16 cellular contexts compared by ENCODE assay signal in genomic region chr6:39339557-39340555, GRCh38. TPM values are rescaled to one million over a fixed set of nuclear protein-coding genes. Genes with fewer than 3 reads are reported as not detected.
DNase-seq lines count a peak whose midpoint lies in the region; ATAC-seq and TF ChIP-seq lines count a peak whose summit lies in the region.
"Had no signal": no experiment of that assay in that cellular context is flagged by ENCODE, and none has a peak within 500 bp of the region (broad histone marks: within the 10 kb centered on the region; RNA-seq: fewer than 3 reads in every experiment).

No MANE protein-coding gene starts in this region.

- H3K27ac Mint-ChIP-seq in neural crest cell (ENCODE audit: unreplicated experiment) = peak overlapping the region; percentile 69
- H3K27ac Mint-ChIP-seq: activated CD8-positive, alpha-beta T cell treated with anti-CD3 and anti-CD28 coated beads, Interleukin-2, amount 10 ng/mL, durations not matched to agents 7 days and 5 days; activated naive CD8-positive, alpha-beta T cell treated with anti-CD3 and anti-CD28 coated beads, Interleukin-2, amount 10 ng/mL, durations not matched to agents 7 days and 5 days; CD8-positive, alpha-beta T cell; stimulated activated naive CD8-positive, alpha-beta T cell treated with anti-CD3 and anti-CD28 coated beads, Interleukin-15, Interleukin-2, amounts not matched to agents 100 ng/mL and 50 ng/mL, for 24 hours had no signal

- no peaks in the 10 kb centered on the region for H3K9me3 ChIP-seq in A673 (ENCODE audit: low read depth, low read length, poor library complexity, severe bottlenecking)

- DNase-seq in DMS79 (lab: John Stamatoyannopoulos, UW) (peak; percentile 97), NCI-H2081 (lab: John Stamatoyannopoulos, UW) (peak; percentile 80 to 91), UCSD-AML1 (lab: John Stamatoyannopoulos, UW; ENCODE audit: unreplicated experiment) (peak; percentile 85), neural crest cell (ENCODE audit: low read depth, low spot score) (no peak), A673 (ENCODE audit: low spot score) (no peak), superior temporal gyrus (ENCODE audit: extremely low spot score) (no peak), NCI-H226 (no peak)
- DNase-seq: activated CD8-positive, alpha-beta T cell treated with anti-CD3 and anti-CD28 coated beads, Interleukin-2, amount 10 ng/mL, durations not matched to agents 7 days and 5 days; activated naive CD8-positive, alpha-beta T cell treated with anti-CD3 and anti-CD28 coated beads, Interleukin-2, amount 10 ng/mL, durations not matched to agents 7 days and 5 days; CD8-positive, alpha-beta T cell; effector CD4-positive, alpha-beta T cell; hippocampal formation had no signal

- no peak overlapping the region for H3K4me3 ChIP-seq in A673 (ENCODE audit: low read depth, low read length, poor library complexity, severe bottlenecking)

- BruUV-seq in A673 (replicated peaks; lab: Mats Ljungman, UMichigan) = no TSS peak

- ATAC-seq in HG03196 (IDR thresholded peaks at IDR 0.05; ENCODE audit: unreplicated experiment) = no peak
- ATAC-seq: activated CD8-positive, alpha-beta T cell treated with anti-CD3 and anti-CD28 coated beads, Interleukin-2, amount 10 ng/mL, durations not matched to agents 7 days and 5 days; CD8-positive, alpha-beta T cell had no signal

- no peak for TF ChIP-seq CTCF in neural crest cell (conservative IDR thresholded peaks at IDR 0.05)
- no peak for TF ChIP-seq CTCF in A673 (conservative IDR thresholded peaks at IDR 0.05; ENCODE audit: low read depth, low read length)

- intact Hi-C loops in A673 (cut with micrococcal nuclease; ENCODE audit: unreplicated experiment) = no loop called here

- H3K4me3 Mint-ChIP-seq in neural crest cell = no peak overlapping the region
- H3K4me3 Mint-ChIP-seq: activated CD8-positive, alpha-beta T cell treated with anti-CD3 and anti-CD28 coated beads, Interleukin-2, amount 10 ng/mL, durations not matched to agents 7 days and 5 days; activated naive CD8-positive, alpha-beta T cell treated with anti-CD3 and anti-CD28 coated beads, Interleukin-2, amount 10 ng/mL, durations not matched to agents 7 days and 5 days; CD8-positive, alpha-beta T cell; stimulated activated naive CD8-positive, alpha-beta T cell treated with anti-CD3 and anti-CD28 coated beads, Interleukin-15, Interleukin-2, amounts not matched to agents 100 ng/mL and 50 ng/mL, for 24 hours had no signal

- peaks cover 3% of the 10 kb centered on the region for H3K9me3 Mint-ChIP-seq in neural crest cell
- H3K9me3 Mint-ChIP-seq: activated naive CD8-positive, alpha-beta T cell treated with anti-CD3 and anti-CD28 coated beads, Interleukin-2, amount 10 ng/mL, durations not matched to agents 7 days and 5 days; CD8-positive, alpha-beta T cell; stimulated activated naive CD8-positive, alpha-beta T cell treated with anti-CD3 and anti-CD28 coated beads, Interleukin-15, Interleukin-2, amounts not matched to agents 100 ng/mL and 50 ng/mL, for 24 hours had no signal

- H3K4me1 ChIP-seq in A673 (ENCODE audit: insufficient read depth, low read length, poor library complexity, severe bottlenecking) = no peaks in the 10 kb centered on the region

- no peaks in the 10 kb centered on the region for H3K36me3 ChIP-seq in A673 (ENCODE audit: insufficient read depth, low read length, poor library complexity, severe bottlenecking)

- CTCF ChIA-PET in A673 (lab: Charles Lee) = no interaction called here

- POLR2A ChIA-PET in A673 (lab: Charles Lee; ENCODE audit: low non-redundant PET) = no interaction called here

- H3K27ac ChIP-seq in A673 (ENCODE audit: low read depth, low read length, poor library complexity, severe bottlenecking) = no peak overlapping the region

- H3K27me3 Mint-ChIP-seq in neural crest cell (ENCODE audit: low read depth) = no peaks in the 10 kb centered on the region

- no peaks in the 10 kb centered on the region for H3K36me3 Mint-ChIP-seq in neural crest cell (ENCODE audit: low read depth)
- H3K36me3 Mint-ChIP-seq: activated naive CD8-positive, alpha-beta T cell treated with anti-CD3 and anti-CD28 coated beads, Interleukin-2, amount 10 ng/mL, durations not matched to agents 7 days and 5 days; CD8-positive, alpha-beta T cell had no signal

- peaks cover 5% of the 10 kb centered on the region for H3K27me3 ChIP-seq in A673 (replicated peaks; ENCODE audit: insufficient read depth, low read depth, low read length, poor library complexity)

- H3K4me1 Mint-ChIP-seq in neural crest cell = peaks cover 37% of the 10 kb centered on the region

RNA-seq across cellular contexts. Expression of gene KCNK16, which starts 17.4 kb away (rescaled TPM):
- total RNA-seq in neural crest cell = not detected in 2 replicates
- total RNA-seq in A673 (2021) = not detected in 2 replicates
- total RNA-seq: activated CD8-positive, alpha-beta T cell treated with anti-CD3 and anti-CD28 coated beads, Interleukin-2, amount 10 ng/mL, durations not matched to agents 7 days and 5 days; activated naive CD8-positive, alpha-beta T cell treated with anti-CD3 and anti-CD28 coated beads, Interleukin-2, amount 10 ng/mL, durations not matched to agents 7 days and 5 days; CD8-positive, alpha-beta T cell; myocyte; NCI-H460 had no signal

RNA-seq across cellular contexts. Expression of gene KCNK17, which starts 25.6 kb away (rescaled TPM):
- total RNA-seq in neural crest cell (1.2 and 1.6 TPM in 2 replicates), A673 (2021) (not detected in 2 replicates)
- total RNA-seq: activated CD8-positive, alpha-beta T cell treated with anti-CD3 and anti-CD28 coated beads, Interleukin-2, amount 10 ng/mL, durations not matched to agents 7 days and 5 days; activated naive CD8-positive, alpha-beta T cell treated with anti-CD3 and anti-CD28 coated beads, Interleukin-2, amount 10 ng/mL, durations not matched to agents 7 days and 5 days; CD8-positive, alpha-beta T cell; myocyte; NCI-H460 had no signal

Comparison
In these comparisons a context has a peak if more than half of its experiments do, and no peak if none do; other contexts are left out.
1. DNase-seq: peak in DMS79 (single experiment), NCI-H2081 (2 of 2) and UCSD-AML1 (single experiment); none in neural crest cell (single experiment), A673 (single experiment), superior temporal gyrus (single experiment) and NCI-H226 (single experiment).